ENCODE assay signal across 19 cellular contexts in genomic region chr16:790086-790485, GRCh38. TPM values are rescaled to one million over a fixed set of nuclear protein-coding genes. Genes with fewer than 3 reads are reported as not detected.
DNase-seq lines count a peak whose midpoint lies in the region; ATAC-seq and TF ChIP-seq lines count a peak whose summit lies in the region.
"Had no signal": no experiment of that assay in that cellular context is flagged by ENCODE, and none has a peak within 500 bp of the region (broad histone marks: within the 10 kb centered on the region; RNA-seq: fewer than 3 reads in every experiment).

No MANE protein-coding gene starts in this region.

- peaks cover 2% of the 10 kb centered on the region for H3K79me1 ChIP-seq in H9 (ENCODE audit: insufficient read depth, low read depth, low read length, poor library complexity, severe bottlenecking)

- H3K9me3 ChIP-seq in H9 (ENCODE audit: control insufficient read depth, low read depth, low read length) (no peaks in the 10 kb centered on the region), stomach (no peaks in the 10 kb centered on the region)
- H3K9me3 ChIP-seq: A549, ascending aorta, heart right ventricle, testis had no signal

- DNase-seq in T-helper 2 cell treated with Interferon-gamma antibody and Interleukin-4, amounts not matched to agents 5 μg/mL and 100 μg/mL, for 36 hours (ENCODE audit: low spot score) = no peak
- no peak for DNase-seq in T-helper 2 cell
- DNase-seq in H9 = no peak
- no peak for DNase-seq in DMS79 treated with DMSO at 0.1 percent for 48 hours (lab: John Stamatoyannopoulos, UW)
- DNase-seq in stomach = no peak
- DNase-seq: heart right ventricle, kidney, NCI-H1694 treated with DMSO at 0.1 percent for 48 hours, NCI-H446 treated with DMSO at 0.1 percent for 48 hours, OCI-M1, testis had no signal

- no peak overlapping the region for H3K56ac ChIP-seq in H9 (ENCODE audit: insufficient read length, low read depth, low read length)

- peaks cover 3% of the 10 kb centered on the region for H3K4me1 Mint-ChIP-seq in T-helper 2 cell treated with Interferon-gamma antibody and Interleukin-4, amounts not matched to agents 5 μg/mL and 100 μg/mL, for 36 hours (ENCODE audit: low read depth)
- H3K4me1 Mint-ChIP-seq in H9 = peaks cover 0 to 2% of the 10 kb centered on the region in 2 experiments; a peak in 1 of 4 replicates
- H3K4me1 Mint-ChIP-seq in activated T-helper 17 cell treated with anti-CD3 and anti-CD28 coated beads, Interleukin-2, amount 50 U/mL, for 72 hours = no peaks in the 10 kb centered on the region
- H3K4me1 Mint-ChIP-seq in nephron = no peaks in the 10 kb centered on the region

- H3K36me3 ChIP-seq in stomach = peaks cover 6 to 50% (median 30%) of the 10 kb centered on the region in 4 donors

- no peak overlapping the region for H3K14ac ChIP-seq in H9 (ENCODE audit: insufficient read depth, low read length)

- H2AK5ac ChIP-seq in H9 (ENCODE audit: insufficient read length, low read length) = no peak overlapping the region

- no peak overlapping the region for H4K5ac ChIP-seq in H9 (ENCODE audit: insufficient read length, low read depth, low read length)

- H3K27me3 Mint-ChIP-seq in T-helper 2 cell treated with Interferon-gamma antibody and Interleukin-4, amounts not matched to agents 5 μg/mL and 100 μg/mL, for 36 hours (ENCODE audit: low read depth) = no peaks in the 10 kb centered on the region
- H3K27me3 Mint-ChIP-seq in H9 (ENCODE audit: low read depth) = no peaks in the 10 kb centered on the region
- no peaks in the 10 kb centered on the region for H3K27me3 Mint-ChIP-seq in activated T-helper 17 cell treated with anti-CD3 and anti-CD28 coated beads, Interleukin-2, amount 50 U/mL, for 72 hours
- H3K27me3 Mint-ChIP-seq in nephron (ENCODE audit: low read depth) = no peaks in the 10 kb centered on the region
- H3K27me3 Mint-ChIP-seq: dendritic cell treated with granulocyte-macrophage colony-stimulating factor and Interleukin-4, amounts not matched to agents 40 ng/mL and 50 ng/mL, for 4 days had no signal

- no CpG with 5 or more reads among the region's 17 CpGs for WGBS in H9 (ENCODE audit: extremely low coverage, insufficient read length, low lambda C conversion rate)
- 79 to 92% (median 85%) methylated on average over 15 to 17 of the region's 17 CpGs for WGBS in stomach, 5 donors

- no peak overlapping the region for H3K4ac ChIP-seq in H9 (ENCODE audit: low read depth, low read length)

- intact Hi-C loops in stomach (cut with DNase I; ENCODE audit: low total_unique reads) = no loop called here

- no peaks in the 10 kb centered on the region for H4K20me1 ChIP-seq in H9 (ENCODE audit: control insufficient read depth, insufficient read depth, insufficient read length)

- no peak overlapping the region for H3K27ac ChIP-seq in H9 (ENCODE audit: insufficient read length, low read depth, low read length)
- H3K27ac ChIP-seq in stomach = no peak overlapping the region
- H3K27ac ChIP-seq: A549, ascending aorta, heart right ventricle, SK-N-MC, testis had no signal

- peaks cover 11% of the 10 kb centered on the region for H3K23me2 ChIP-seq in H9 (ENCODE audit: insufficient read length, low read depth, low read length, poor library complexity, severe bottlenecking)

- H3K27me3 ChIP-seq in H9 (ENCODE audit: insufficient read depth, low read length) (no peaks in the 10 kb centered on the region), stomach (no peaks in the 10 kb centered on the region)
- H3K27me3 ChIP-seq: ascending aorta, heart right ventricle, testis had no signal

- no peak overlapping the region for H2BK20ac ChIP-seq in H9 (ENCODE audit: low read depth, low read length, poor library complexity, severe bottlenecking)

- H3K4me3 Mint-ChIP-seq in T-helper 2 cell treated with Interferon-gamma antibody and Interleukin-4, amounts not matched to agents 5 μg/mL and 100 μg/mL, for 36 hours = peak overlapping the region; percentile 64
- peak overlapping the region; percentile 71 to 78 for H3K4me3 Mint-ChIP-seq in H9
- peak overlapping the region; percentile 48 for H3K4me3 Mint-ChIP-seq in activated T-helper 17 cell treated with anti-CD3 and anti-CD28 coated beads, Interleukin-2, amount 50 U/mL, for 72 hours
- H3K4me3 Mint-ChIP-seq in nephron = peak overlapping the region; percentile 72 to 77 (median 77)
- H3K4me3 Mint-ChIP-seq: dendritic cell treated with granulocyte-macrophage colony-stimulating factor and Interleukin-4, amounts not matched to agents 40 ng/mL and 50 ng/mL, for 4 days had no signal

- H4K8ac ChIP-seq in H9 (replicated peaks; ENCODE audit: insufficient read length, low read depth, low read length) = no peak overlapping the region

- peaks cover 11% of the 10 kb centered on the region for H3K36me3 Mint-ChIP-seq in T-helper 2 cell treated with Interferon-gamma antibody and Interleukin-4, amounts not matched to agents 5 μg/mL and 100 μg/mL, for 36 hours (ENCODE audit: low read depth)
- H3K36me3 Mint-ChIP-seq in H9 (ENCODE audit: insufficient read depth in 1 of 3, low read depth in 3 of 3) = peaks cover 8 to 34% (median 21%) of the 10 kb centered on the region in 3 experiments; a peak in 6 of 7 replicates
- peaks cover 12% of the 10 kb centered on the region for H3K36me3 Mint-ChIP-seq in activated T-helper 17 cell treated with anti-CD3 and anti-CD28 coated beads, Interleukin-2, amount 50 U/mL, for 72 hours (ENCODE audit: low read depth)
- peaks cover 9% of the 10 kb centered on the region for H3K36me3 Mint-ChIP-seq in nephron (ENCODE audit: low read depth)

- H3K23ac ChIP-seq in H9 (ENCODE audit: insufficient read length, low read depth, low read length) = no peak overlapping the region

- H3K27ac Mint-ChIP-seq in T-helper 2 cell treated with Interferon-gamma antibody and Interleukin-4, amounts not matched to agents 5 μg/mL and 100 μg/mL, for 36 hours = peak overlapping the region; percentile 71
- H3K27ac Mint-ChIP-seq in H9 (no peak overlapping the region), nephron (no peak overlapping the region)
- H3K27ac Mint-ChIP-seq in activated T-helper 17 cell treated with anti-CD3 and anti-CD28 coated beads, Interleukin-2, amount 50 U/mL, for 72 hours = no peak overlapping the region
- H3K27ac Mint-ChIP-seq: dendritic cell treated with granulocyte-macrophage colony-stimulating factor and Interleukin-4, amounts not matched to agents 40 ng/mL and 50 ng/mL, for 4 days had no signal

- no peak overlapping the region for H3K18ac ChIP-seq in H9 (ENCODE audit: insufficient read length, low read depth, low read length)

- no peak overlapping the region for H2BK120ac ChIP-seq in H9 (ENCODE audit: low read depth, low read length, poor library complexity, severe bottlenecking)

- H2AFZ ChIP-seq in H9 (ENCODE audit: low read length) = no peak overlapping the region

- H2BK5ac ChIP-seq in H9 (ENCODE audit: insufficient read length, low read length) = no peak overlapping the region

- no peak for ATAC-seq in activated T-helper 17 cell treated with anti-CD3 and anti-CD28 coated beads, Interleukin-2, amount 50 U/mL, for 72 hours (replicated peaks)
- ATAC-seq in GM18505 (IDR thresholded peaks at IDR 0.05; ENCODE audit: unreplicated experiment) = no peak
- ATAC-seq: A549, heart right ventricle had no signal

- H4K91ac ChIP-seq in H9 (ENCODE audit: insufficient read length, low read depth, low read length) = no peak overlapping the region

- no peak overlapping the region for H3K4me3 ChIP-seq in stomach
- H3K4me3 ChIP-seq: ascending aorta, testis had no signal

- no peaks in the 10 kb centered on the region for H3K9me3 Mint-ChIP-seq in T-helper 2 cell treated with Interferon-gamma antibody and Interleukin-4, amounts not matched to agents 5 μg/mL and 100 μg/mL, for 36 hours
- no peaks in the 10 kb centered on the region for H3K9me3 Mint-ChIP-seq in H9
- no peaks in the 10 kb centered on the region for H3K9me3 Mint-ChIP-seq in activated T-helper 17 cell treated with anti-CD3 and anti-CD28 coated beads, Interleukin-2, amount 50 U/mL, for 72 hours
- H3K9me3 Mint-ChIP-seq in nephron = no peaks in the 10 kb centered on the region
- H3K9me3 Mint-ChIP-seq: dendritic cell treated with granulocyte-macrophage colony-stimulating factor and Interleukin-4, amounts not matched to agents 40 ng/mL and 50 ng/mL, for 4 days had no signal

- TF ChIP-seq POLR2A in GM18505 (IDR thresholded peaks at IDR 0.05; ENCODE audit: borderline replicate concordance, extremely low read depth, insufficient read depth, insufficient read length) (no peak), stomach (IDR thresholded peaks at IDR 0.05) (no peak)

- H3T11ph ChIP-seq in H9 (ENCODE audit: low read length) = no peak overlapping the region

- H2BK12ac ChIP-seq in H9 (ENCODE audit: insufficient read length, low read depth, low read length) = no peak overlapping the region

- H3K4me1 ChIP-seq in H9 (ENCODE audit: insufficient read depth, low read length) (no peaks in the 10 kb centered on the region), stomach (peaks cover 22 to 38% (median 29%) of the 10 kb centered on the region in 4 donors)

- no peak overlapping the region for H2BK15ac ChIP-seq in H9 (ENCODE audit: low read depth, low read length)

- TF ChIP-seq CTCF in H9 (conservative IDR thresholded peaks at IDR 0.05) (no peak), nephron (IDR thresholded peaks at IDR 0.05; ENCODE audit: unreplicated experiment in 3 of 3) (no peak), stomach (IDR thresholded peaks at IDR 0.05) (no peak)

- H3K4me2 ChIP-seq in H9 (ENCODE audit: insufficient read depth, insufficient read length, low read length) = no peak overlapping the region

- no peaks in the 10 kb centered on the region; the same call in 1 of the 2 replicates for H3K79me2 ChIP-seq in H9 (ENCODE audit: insufficient read depth, low read length)

- TF ChIP-seq EP300 in stomach (IDR thresholded peaks at IDR 0.05) = no peak

- no peak overlapping the region for H3K9ac ChIP-seq in H9 (ENCODE audit: extremely low read depth, insufficient read length, low read length)

RNA-seq across cellular contexts. Expression of gene CHTF18, which starts 1.7 kb away (rescaled TPM):
- total RNA-seq in H9 (2021) = 120 and 127 TPM in 2 replicates
- 10 to 100 TPM; 65.4 to 87.1 TPM for total RNA-seq in activated T-helper 17 cell treated with anti-CD3 and anti-CD28 coated beads, Interleukin-2, amount 50 U/mL, for 72 hours
- 100 to 1,000 TPM in 1 of 5 donors, 10 to 100 TPM in 2, 1 to 10 TPM in 2; 2.9 to 143 (median 15.2) TPM for total RNA-seq in stomach
- polyA plus RNA-seq in stomach = 10 to 100 TPM; 17.9 to 31.0 (median 25.1) TPM

RNA-seq across cellular contexts. Expression of gene RPUSD1, which starts 1.9 kb away (rescaled TPM):
- total RNA-seq in H9 (2021) (48.6 and 52.2 TPM in 2 replicates), stomach (10 to 100 TPM in 4 of 5 donors, 1 to 10 TPM in 1; 9.0 to 43.7 (median 37.9) TPM)
- 10 to 100 TPM; 13.2 to 40.6 TPM for total RNA-seq in activated T-helper 17 cell treated with anti-CD3 and anti-CD28 coated beads, Interleukin-2, amount 50 U/mL, for 72 hours
- polyA plus RNA-seq in stomach = 10 to 100 TPM; 16.4 to 22.9 (median 17.3) TPM

RNA-seq across cellular contexts. Expression of gene GNG13, which starts 10.4 kb away (rescaled TPM):
- not detected in 2 replicates for total RNA-seq in H9 (2021)
- total RNA-seq in activated T-helper 17 cell treated with anti-CD3 and anti-CD28 coated beads, Interleukin-2, amount 50 U/mL, for 72 hours = not detected
- total RNA-seq in stomach = not detected
- not detected for polyA plus RNA-seq in stomach
- total RNA-seq: ascending aorta, heart right ventricle, kidney, pulmonary artery endothelial cell, testis had no signal
- polyA plus RNA-seq: heart right ventricle had no signal

RNA-seq across cellular contexts. Expression of gene MSLN, which starts 29.6 kb away (rescaled TPM):
- 0.22 and 0.31 TPM in 2 replicates for total RNA-seq in H9 (2021)
- total RNA-seq in activated T-helper 17 cell treated with anti-CD3 and anti-CD28 coated beads, Interleukin-2, amount 50 U/mL, for 72 hours = not detected
- 10 to 100 TPM in 1 of 5 donors, 1 to 10 TPM in 3, not detected in 1; 1.6 to 41.5 (median 3.4) TPM for total RNA-seq in stomach
- polyA plus RNA-seq in stomach = 10 to 100 TPM in 1 of 3 donors, 1 to 10 TPM in 1, under 1 TPM in 1; 0.92 to 83.7 (median 6.1) TPM
- total RNA-seq: pulmonary artery endothelial cell had no signal

RNA-seq across cellular contexts. Expression of gene CIAO3, which starts 49.3 kb away (rescaled TPM):
- total RNA-seq in H9 (2021) (21.9 and 26.4 TPM in 2 replicates), stomach (100 to 1,000 TPM in 1 of 5 donors, 10 to 100 TPM in 4; 35.4 to 145 (median 62.9) TPM)
- total RNA-seq in activated T-helper 17 cell treated with anti-CD3 and anti-CD28 coated beads, Interleukin-2, amount 50 U/mL, for 72 hours = 10 to 100 TPM; 39.2 to 47.1 TPM
- 10 to 100 TPM; 22.8 to 37.6 (median 37.2) TPM for polyA plus RNA-seq in stomach
